In the genomic region with DNA sequence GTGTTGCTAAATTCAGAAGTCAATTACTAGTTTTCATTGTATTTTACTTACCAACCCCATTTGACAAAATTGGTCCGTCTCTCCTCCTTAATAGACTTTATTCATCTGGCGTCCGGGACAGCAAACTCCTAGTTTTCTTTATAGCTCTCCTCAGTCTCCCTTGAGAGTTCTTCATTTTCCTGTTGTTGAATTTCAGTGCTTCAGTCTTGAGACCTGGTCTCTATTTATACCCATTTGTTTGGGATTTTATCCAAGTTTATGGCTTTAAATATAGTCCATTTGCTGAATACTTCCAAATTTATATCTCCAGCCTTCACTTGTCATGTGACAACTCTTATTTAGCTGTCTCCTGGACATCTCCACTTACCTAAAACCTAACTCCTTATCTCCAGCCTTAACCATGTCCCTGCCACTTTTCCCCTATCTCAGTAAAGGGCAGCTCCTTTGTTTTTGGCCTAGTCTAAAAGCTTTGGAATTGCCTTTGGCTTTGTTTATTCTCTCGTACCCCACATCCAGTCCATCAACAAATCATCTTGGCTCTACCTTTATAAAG, we compare ENCODE assay signal across 20 cellular contexts.
"Had no signal": no experiment of that assay in that cellular context is flagged by ENCODE, and none has a peak within 500 bp of the region (broad histone marks: within the 10 kb centered on the region; RNA-seq: fewer than 3 reads in every experiment).

No MANE protein-coding gene starts in this region.

- H3K36me3 Mint-ChIP-seq: stimulated activated effector memory CD8-positive, alpha-beta T cell treated with anti-CD3 and anti-CD28 coated beads, Interleukin-12 subunit alpha, Interleukin-12 subunit beta, amount 100 ng/mL, for 72 hours had no signal

- H3K27ac Mint-ChIP-seq: activated CD8-positive, alpha-beta T cell treated with anti-CD3 and anti-CD28 coated beads, Interleukin-2, amount 10 ng/mL, durations not matched to agents 7 days and 5 days; activated naive CD8-positive, alpha-beta T cell treated with anti-CD3 and anti-CD28 coated beads for 36 hours; activated T-helper 2 cell treated with anti-CD3 and anti-CD28 coated beads, Interferon-gamma antibody, Interleukin-2, Interleukin-4, amounts not matched to agents 10 μg/mL and 5 μg/mL and 100 μg/mL, durations not matched to agents 14 hours and 24 hours and 36 hours; naive B cell; stimulated activated effector memory CD8-positive, alpha-beta T cell treated with anti-CD3 and anti-CD28 coated beads, Interleukin-12 subunit alpha, Interleukin-12 subunit beta, amount 100 ng/mL, for 72 hours; stimulated activated naive CD8-positive, alpha-beta T cell treated with anti-CD3 and anti-CD28 coated beads, Interleukin-15, amount 100 ng/mL, for 72 hours; type B pancreatic cell had no signal

- H3K9me3 Mint-ChIP-seq: activated T-helper 2 cell treated with anti-CD3 and anti-CD28 coated beads, Interferon-gamma antibody, Interleukin-2, Interleukin-4, amounts not matched to agents 10 μg/mL and 5 μg/mL and 100 μg/mL, durations not matched to agents 14 hours and 24 hours and 36 hours; stimulated activated effector memory CD8-positive, alpha-beta T cell treated with anti-CD3 and anti-CD28 coated beads, Interleukin-12 subunit alpha, Interleukin-12 subunit beta, amount 100 ng/mL, for 72 hours; stimulated activated naive CD8-positive, alpha-beta T cell treated with anti-CD3 and anti-CD28 coated beads, Interleukin-15, amount 100 ng/mL, for 72 hours had no signal

- H3K36me3 ChIP-seq: breast epithelium, esophagus squamous epithelium, gastroesophageal sphincter had no signal

- DNase-seq: activated CD4-positive, alpha-beta T cell treated with anti-CD3 and anti-CD28 coated beads for 1 hour; activated CD4-positive, alpha-beta T cell treated with anti-CD3 and anti-CD28 coated beads, Interleukin-2, amount 50 U/mL, for 1 hour; activated CD8-positive, alpha-beta T cell treated with anti-CD3 and anti-CD28 coated beads, Interleukin-2, amount 10 ng/mL, durations not matched to agents 7 days and 5 days; activated naive CD4-positive, alpha-beta T cell; activated naive CD8-positive, alpha-beta T cell treated with anti-CD3 and anti-CD28 coated beads for 36 hours; cerebellar nuclear complex; esophagus squamous epithelium; head of caudate nucleus; naive B cell; stimulated activated CD4-positive, alpha-beta T cell treated with anti-CD3 and anti-CD28 coated beads, Interleukin-2, amount 100 ng/mL, for 24 hours; stimulated activated naive CD8-positive, alpha-beta T cell treated with anti-CD3 and anti-CD28 coated beads, Interleukin-15, amount 100 ng/mL, for 72 hours; T-helper 9 cell had no signal

- H3K27me3 Mint-ChIP-seq: activated naive CD8-positive, alpha-beta T cell treated with anti-CD3 and anti-CD28 coated beads for 36 hours; naive B cell; stimulated activated naive CD8-positive, alpha-beta T cell treated with anti-CD3 and anti-CD28 coated beads, Interleukin-15, amount 100 ng/mL, for 72 hours; type B pancreatic cell had no signal

- H3K27ac ChIP-seq: breast epithelium, coronary artery, esophagus squamous epithelium, gastroesophageal sphincter had no signal

- FAIRE-seq: keratinocyte had no signal

- H3K4me3 Mint-ChIP-seq: activated CD8-positive, alpha-beta T cell treated with anti-CD3 and anti-CD28 coated beads, Interleukin-2, amount 10 ng/mL, durations not matched to agents 7 days and 5 days; activated naive CD8-positive, alpha-beta T cell treated with anti-CD3 and anti-CD28 coated beads for 36 hours; naive B cell; stimulated activated effector memory CD8-positive, alpha-beta T cell treated with anti-CD3 and anti-CD28 coated beads, Interleukin-12 subunit alpha, Interleukin-12 subunit beta, amount 100 ng/mL, for 72 hours; stimulated activated naive CD8-positive, alpha-beta T cell treated with anti-CD3 and anti-CD28 coated beads, Interleukin-15, amount 100 ng/mL, for 72 hours; type B pancreatic cell had no signal

- H3K4me1 ChIP-seq: breast epithelium had no signal

- H3K9me3 ChIP-seq: breast epithelium, esophagus squamous epithelium, gastroesophageal sphincter had no signal

- ATAC-seq: activated CD8-positive, alpha-beta T cell treated with anti-CD3 and anti-CD28 coated beads, Interleukin-2, amount 10 ng/mL, durations not matched to agents 7 days and 5 days; gastroesophageal sphincter; stimulated activated effector memory CD8-positive, alpha-beta T cell treated with anti-CD3 and anti-CD28 coated beads, Interleukin-12 subunit alpha, Interleukin-12 subunit beta, amount 100 ng/mL, for 72 hours; stimulated activated naive CD8-positive, alpha-beta T cell treated with anti-CD3 and anti-CD28 coated beads, Interleukin-15, amount 100 ng/mL, for 72 hours had no signal

- H3K27me3 ChIP-seq: breast epithelium, esophagus squamous epithelium, gastroesophageal sphincter had no signal

- H3K4me3 ChIP-seq: breast epithelium, coronary artery, esophagus squamous epithelium, gastroesophageal sphincter, lung had no signal
